In the genomic region with DNA sequence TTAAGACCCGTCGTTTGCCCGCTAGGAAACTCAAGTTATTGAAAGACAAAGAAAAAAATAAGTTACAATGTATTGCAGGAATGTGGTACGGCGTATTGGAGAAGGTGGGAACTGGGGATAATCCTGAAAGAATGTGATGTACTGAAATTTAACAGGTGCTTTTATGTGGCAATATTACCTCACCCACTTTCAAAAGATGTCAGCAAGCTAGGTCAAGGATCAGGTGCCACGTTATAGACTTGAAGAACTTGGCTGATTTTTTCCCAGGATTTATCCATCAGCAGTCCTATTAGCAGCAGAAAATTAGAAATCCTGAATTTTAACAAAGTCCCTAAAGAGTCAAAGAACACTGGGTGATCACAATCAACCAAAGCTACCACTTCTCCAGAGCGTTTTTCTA, we compare ENCODE assay signal across 8 cellular contexts. TPM values are rescaled to one million over a fixed set of nuclear protein-coding genes. Genes with fewer than 3 reads are reported as not detected.
DNase-seq lines count a peak whose midpoint lies in the region; ATAC-seq and TF ChIP-seq lines count a peak whose summit lies in the region.
"Not testable (repeated sequence)": the region's sequence is repeated elsewhere in the genome, so short reads cannot be mapped to it uniquely, and the experiment has no call there.

No MANE protein-coding gene starts in this region.

- TSS peak; percentile 82 for BruUV-seq in HCT116 (replicated peaks; lab: Mats Ljungman, UMichigan)

- not testable (repeated sequence) for ATAC-seq in HCT116, natural killer cell

- not testable (repeated sequence) for TF ChIP-seq RAD21 in HCT116 (IDR thresholded peaks at IDR 0.05; ENCODE audit: low read depth)

- not testable (repeated sequence) for H4K20me1 ChIP-seq in HCT116 (ENCODE audit: insufficient read depth); OCI-LY3 (ENCODE audit: insufficient read depth, low read length)

- POLR2A ChIA-PET in HCT116 (lab: Charles Lee), result not testable (repeated sequence)

- H3K4me3 ChIP-seq in HCT116 (replicated peaks in 1 of 2; ENCODE audit: low read depth in 1 of 2, low read length in 2 of 2), result peak overlapping the region; percentile 96 to 99
- H3K4me3 ChIP-seq in OCI-LY3 (ENCODE audit: low read length), result peak overlapping the region; percentile 88
- H3K4me3 ChIP-seq in duodenal mucosa (ENCODE audit: low read depth in 1 of 2, low read length in 2 of 2), result peak overlapping the region; percentile 92 to 100
- H3K4me3 ChIP-seq in iPS-15b (ENCODE audit: low read depth, low read length), result peak overlapping the region; percentile 93
- H3K4me3 ChIP-seq in subcutaneous abdominal adipose tissue (ENCODE audit: low read depth in 1 of 5, low read length in 5 of 5), result peak overlapping the region; percentile 89 to 98 (median 96)

- not testable (repeated sequence) for H3K27me3 ChIP-seq in HCT116 (ENCODE audit: insufficient read depth, low read length); OCI-LY3 (ENCODE audit: low read depth, low read length); duodenal mucosa (ENCODE audit: control insufficient read depth in 1 of 2, insufficient read depth in 2 of 2, low read length in 2 of 2); iPS-15b (ENCODE audit: control insufficient read depth, insufficient read depth, low read length); subcutaneous abdominal adipose tissue (ENCODE audit: control insufficient read depth in 5 of 5, insufficient read depth in 4 of 5, low read length in 5 of 5)

- H3K4me2 ChIP-seq in HCT116 (ENCODE audit: low read length) (peak overlapping the region; percentile 83), OCI-LY3 (ENCODE audit: low read length) (peak overlapping the region; percentile 49)

- CTCF ChIA-PET in HCT116 (lab: Charles Lee), result not testable (repeated sequence)

- H3K9ac ChIP-seq in HCT116 (ENCODE audit: low read length) (peak overlapping the region; percentile 91), OCI-LY3 (ENCODE audit: low read length) (peak overlapping the region; percentile 90), duodenal mucosa (ENCODE audit: low read depth in 1 of 2, low read length in 2 of 2) (peak overlapping the region; percentile 95 to 100), iPS-15b (ENCODE audit: low read depth, low read length) (peak overlapping the region; percentile 98), subcutaneous abdominal adipose tissue (ENCODE audit: low read length in 5 of 5) (peak overlapping the region; percentile 94 to 99 (median 98))

- not testable (repeated sequence) for H3K9me3 ChIP-seq in HCT116 (ENCODE audit: control insufficient read depth in 1 of 2, insufficient read depth in 1 of 2, low read depth in 1 of 2, low read length in 2 of 2); OCI-LY3 (ENCODE audit: insufficient read depth, low read length); duodenal mucosa (ENCODE audit: control insufficient read depth in 1 of 2, low read length in 2 of 2); iPS-15b (ENCODE audit: control insufficient read depth, insufficient read depth, low read length); subcutaneous abdominal adipose tissue (ENCODE audit: control insufficient read depth in 5 of 5, low read length in 5 of 5)

- H3K36me3 ChIP-seq in HCT116 (ENCODE audit: control insufficient read depth in 1 of 2, insufficient read depth in 2 of 2, low read length in 2 of 2); OCI-LY3 (replicated peaks; ENCODE audit: low read depth, low read length); duodenal mucosa (ENCODE audit: control insufficient read depth in 1 of 2, insufficient read depth in 2 of 2, low read length in 2 of 2); iPS-15b (ENCODE audit: control insufficient read depth, insufficient read depth, low read length); subcutaneous abdominal adipose tissue (ENCODE audit: control insufficient read depth in 5 of 5, insufficient read depth in 5 of 5, low read length in 5 of 5): not testable (repeated sequence)

- RAD21 ChIA-PET in HCT116 (lab: Charles Lee; ENCODE audit: low non-redundant PET in 1 of 2, low total read pairs in 2 of 2, uncharacterized antibody in 2 of 2, unreplicated experiment in 2 of 2), result not testable (repeated sequence)

- DNase-seq in CD14-positive monocyte (ENCODE audit: low spot score); HCT116 (ENCODE audit: low read depth, low spot score); activated T-helper 1 cell treated with anti-CD3 and anti-CD28 coated beads, Interleukin-12 subunit alpha, Interleukin-12 subunit beta, Interleukin-2, Interleukin-4 antibody, amounts not matched to agents 30 ng/mL and 10 ng/mL and 1 ng/mL, durations not matched to agents 14 hours and 24 hours and 36 hours (ENCODE audit: low spot score); natural killer cell: not testable (repeated sequence)

- H3K4me1 Mint-ChIP-seq in CD14-positive monocyte; activated T-helper 1 cell treated with anti-CD3 and anti-CD28 coated beads, Interleukin-12 subunit alpha, Interleukin-12 subunit beta, Interleukin-2, Interleukin-4 antibody, amounts not matched to agents 30 ng/mL and 10 ng/mL and 1 ng/mL, durations not matched to agents 14 hours and 24 hours and 36 hours (ENCODE audit: low read depth): not testable (repeated sequence)
- peaks cover 13 to 14% of the 10 kb centered on the region in 2 donors for H3K4me1 Mint-ChIP-seq in natural killer cell

- H3K4me1 ChIP-seq in HCT116 (ENCODE audit: control insufficient read depth in 1 of 2, insufficient read depth in 2 of 2, low read length in 2 of 2); OCI-LY3 (ENCODE audit: low read length); duodenal mucosa (ENCODE audit: control insufficient read depth in 1 of 2, insufficient read depth in 2 of 2, low read length in 2 of 2); iPS-15b (ENCODE audit: control insufficient read depth, insufficient read depth, low read length): not testable (repeated sequence)
- H3K4me1 ChIP-seq in subcutaneous abdominal adipose tissue (ENCODE audit: control insufficient read depth in 5 of 5, insufficient read depth in 5 of 5, low read length in 5 of 5), result peaks cover 3 to 21% (median 15%) of the 10 kb centered on the region in 5 donors

- not testable (repeated sequence) for H3K9me3 Mint-ChIP-seq in CD14-positive monocyte; activated T-helper 1 cell treated with anti-CD3 and anti-CD28 coated beads, Interleukin-12 subunit alpha, Interleukin-12 subunit beta, Interleukin-2, Interleukin-4 antibody, amounts not matched to agents 30 ng/mL and 10 ng/mL and 1 ng/mL, durations not matched to agents 14 hours and 24 hours and 36 hours; natural killer cell

- H3K36me3 Mint-ChIP-seq in CD14-positive monocyte; activated T-helper 1 cell treated with anti-CD3 and anti-CD28 coated beads, Interleukin-12 subunit alpha, Interleukin-12 subunit beta, Interleukin-2, Interleukin-4 antibody, amounts not matched to agents 30 ng/mL and 10 ng/mL and 1 ng/mL, durations not matched to agents 14 hours and 24 hours and 36 hours (ENCODE audit: low read depth); natural killer cell: not testable (repeated sequence)

- peaks cover 15% of the 10 kb centered on the region for H3K79me2 ChIP-seq in HCT116 (ENCODE audit: insufficient read depth, low read length)
- H3K79me2 ChIP-seq in OCI-LY3 (ENCODE audit: low read length), result peaks cover 15% of the 10 kb centered on the region

- not testable (repeated sequence) for H3K9me2 ChIP-seq in HCT116 (ENCODE audit: insufficient read depth)

- peak overlapping the region; percentile 82 for H3K27ac ChIP-seq in HCT116 (ENCODE audit: low read depth, low read length)
- H3K27ac ChIP-seq in OCI-LY3 (ENCODE audit: low read length), result peak overlapping the region; percentile 71
- H3K27ac ChIP-seq in duodenal mucosa (ENCODE audit: low read depth, low read length), result peak overlapping the region; percentile 89
- peak overlapping the region; percentile 94 for H3K27ac ChIP-seq in subcutaneous abdominal adipose tissue (ENCODE audit: low read depth, low read length)

- peak overlapping the region; percentile 97 to 98 for H3K4me3 Mint-ChIP-seq in CD14-positive monocyte
- H3K4me3 Mint-ChIP-seq in activated T-helper 1 cell treated with anti-CD3 and anti-CD28 coated beads, Interleukin-12 subunit alpha, Interleukin-12 subunit beta, Interleukin-2, Interleukin-4 antibody, amounts not matched to agents 30 ng/mL and 10 ng/mL and 1 ng/mL, durations not matched to agents 14 hours and 24 hours and 36 hours, result peak overlapping the region; percentile 99
- H3K4me3 Mint-ChIP-seq in natural killer cell, result peak overlapping the region; percentile 99

- not testable (repeated sequence) for TF ChIP-seq POLR2A in HCT116 (IDR thresholded peaks at IDR 0.05; ENCODE audit: borderline replicate concordance, extremely low read depth, insufficient read depth, insufficient read length)

- H3K27me3 Mint-ChIP-seq in CD14-positive monocyte (ENCODE audit: low read depth in 3 of 3); activated T-helper 1 cell treated with anti-CD3 and anti-CD28 coated beads, Interleukin-12 subunit alpha, Interleukin-12 subunit beta, Interleukin-2, Interleukin-4 antibody, amounts not matched to agents 30 ng/mL and 10 ng/mL and 1 ng/mL, durations not matched to agents 14 hours and 24 hours and 36 hours (ENCODE audit: insufficient read depth); natural killer cell (ENCODE audit: low read depth in 2 of 2): not testable (repeated sequence)

- H2AFZ ChIP-seq in HCT116 (ENCODE audit: low read depth, low read length, poor library complexity, severe bottlenecking) (peak overlapping the region; percentile 100), OCI-LY3 (ENCODE audit: low read depth, low read length) (peak overlapping the region; percentile 66)

- peak overlapping the region; percentile 98 to 100 (median 99) for H3K27ac Mint-ChIP-seq in CD14-positive monocyte
- H3K27ac Mint-ChIP-seq in activated T-helper 1 cell treated with anti-CD3 and anti-CD28 coated beads, Interleukin-12 subunit alpha, Interleukin-12 subunit beta, Interleukin-2, Interleukin-4 antibody, amounts not matched to agents 30 ng/mL and 10 ng/mL and 1 ng/mL, durations not matched to agents 14 hours and 24 hours and 36 hours, result peak overlapping the region; percentile 98
- peak overlapping the region; percentile 97 to 99 for H3K27ac Mint-ChIP-seq in natural killer cell

- intact Hi-C loops in CD14-positive monocyte (cut with micrococcal nuclease); HCT116 (cut with micrococcal nuclease); activated T-helper 1 cell treated with anti-CD3 and anti-CD28 coated beads, Interleukin-12 subunit alpha, Interleukin-12 subunit beta, Interleukin-2, Interleukin-4 antibody, amounts not matched to agents 30 ng/mL and 10 ng/mL and 1 ng/mL, durations not matched to agents 14 hours and 24 hours and 36 hours (cut with micrococcal nuclease); natural killer cell (cut with micrococcal nuclease): not testable (repeated sequence)

- not testable (repeated sequence) for TF ChIP-seq CTCF in CD14-positive monocyte (IDR thresholded peaks at IDR 0.05); HCT116 (IDR thresholded peaks at IDR 0.05 in 2 of 3, conservative IDR thresholded peaks at IDR 0.05 in 1 of 3; ENCODE audit: borderline replicate concordance in 1 of 3, insufficient read depth in 1 of 3, low read depth in 2 of 3, low read length in 2 of 3); OCI-LY3 (IDR thresholded peaks at IDR 0.05; ENCODE audit: low read depth, low read length); natural killer cell (IDR thresholded peaks at IDR 0.05)

RNA-seq across cellular contexts. Expression of a gene that starts 0.6 kb away (rescaled TPM):
- 10 to 100 TPM; 18.9 to 23.5 TPM for polyA plus RNA-seq in CD14-positive monocyte
- total RNA-seq in HCT116 (2021; ENCODE audit: unreplicated experiment) (14.2 TPM), natural killer cell (10 to 100 TPM; 30.5 to 39.7 (median 30.8) TPM)
- 6.1 and 7.1 TPM in 2 replicates for polyA plus RNA-seq in HCT116 (2012)
- 22.3 and 22.6 TPM in 2 replicates for total RNA-seq in activated T-helper 1 cell treated with anti-CD3 and anti-CD28 coated beads, Interleukin-12 subunit alpha, Interleukin-12 subunit beta, Interleukin-2, Interleukin-4 antibody, amounts not matched to agents 30 ng/mL and 10 ng/mL and 1 ng/mL, durations not matched to agents 14 hours and 24 hours and 36 hours
